ENCODE assay signal across 19 cellular contexts in genomic region chr10:96440257-96441125, GRCh38.
A peak's percentile ranks its signal among the peaks of the same experiment; 100 is the strongest.
DNase-seq lines count a peak whose midpoint lies in the region; ATAC-seq, FAIRE-seq and TF ChIP-seq lines count a peak whose summit lies in the region.
"Had no signal": no experiment of that assay in that cellular context is flagged by ENCODE, and none has a peak within 500 bp of the region (broad histone marks: within the 10 kb centered on the region; RNA-seq: fewer than 3 reads in every experiment).

No MANE protein-coding gene starts in this region.

- no peaks in the 10 kb centered on the region for H3K36me3 ChIP-seq in neural progenitor cell
- H3K36me3 ChIP-seq in pancreas, result no peaks in the 10 kb centered on the region

- peak; percentile 52 for DNase-seq in D341Med (ENCODE audit: low spot score)
- peak; percentile 53 for DNase-seq in NCI-H524 treated with DMSO at 0.1 percent for 48 hours (lab: John Stamatoyannopoulos, UW)
- DNase-seq in fibroblast of gingiva (ENCODE audit: low read depth), result peak; percentile 42
- DNase-seq in neural progenitor cell (ENCODE audit: low spot score), result no peak
- no peak for DNase-seq in pancreas
- no peak for DNase-seq in omental fat pad (ENCODE audit: low spot score)
- DNase-seq: CD8-positive, alpha-beta T cell; DMS 273 treated with DMSO at 0.1 percent for 48 hours; NCI-H1092 treated with DMSO at 0.1 percent for 48 hours; NCI-H1694; NCI-H2107; NCI-H446; NCI-H774; SHP77 had no signal

- ATAC-seq in HG02571 (IDR thresholded peaks at IDR 0.05; ENCODE audit: unreplicated experiment) (no peak), pancreas (no peak), omental fat pad (ENCODE audit: low FRiP score) (no peak)
- ATAC-seq: CD8-positive, alpha-beta T cell; HepG2; Panc1 had no signal

- no peaks in the 10 kb centered on the region for H3K79me2 ChIP-seq in neural progenitor cell (ENCODE audit: low read depth)

- H3K4me3 Mint-ChIP-seq in neural progenitor cell, result peak overlapping the region; percentile 59
- H3K4me3 Mint-ChIP-seq: B cell; CD8-positive, alpha-beta T cell had no signal

- peaks cover 18% of the 10 kb centered on the region for H3K9me3 Mint-ChIP-seq in neural progenitor cell

- H3K27ac ChIP-seq in neural progenitor cell (no peak overlapping the region), pancreas (no peak overlapping the region)
- H3K27ac ChIP-seq: KMS-11 had no signal

- no peaks in the 10 kb centered on the region for H4K20me1 ChIP-seq in neural progenitor cell (ENCODE audit: low read depth)

- H2AFZ ChIP-seq in neural progenitor cell (replicated peaks), result no peak overlapping the region

- H3K9me3 ChIP-seq in neural progenitor cell (ENCODE audit: low read depth) (no peaks in the 10 kb centered on the region), pancreas (no peaks in the 10 kb centered on the region)

- H3K4me3 ChIP-seq in neural progenitor cell, result no peak overlapping the region
- no peak overlapping the region for H3K4me3 ChIP-seq in pancreas

- H3K4me2 ChIP-seq in neural progenitor cell, result no peak overlapping the region
- H3K4me2 ChIP-seq: KMS-11 had no signal

- peaks cover 43% of the 10 kb centered on the region for H3K4me1 Mint-ChIP-seq in neural progenitor cell
- H3K4me1 Mint-ChIP-seq: B cell had no signal

- H3K27me3 Mint-ChIP-seq in neural progenitor cell (ENCODE audit: insufficient read depth, low read depth), result peaks cover 25% of the 10 kb centered on the region

- FAIRE-seq in pancreas (lab: Jason Lieb, UNC), result no peak
- FAIRE-seq: HepG2 had no signal

- H3F3A ChIP-seq in neural progenitor cell (ENCODE audit: low read depth), result peaks cover 22% of the 10 kb centered on the region

- no peaks in the 10 kb centered on the region for H3K27me3 ChIP-seq in neural progenitor cell
- H3K27me3 ChIP-seq in pancreas, result no peaks in the 10 kb centered on the region

- peak overlapping the region; percentile 53 for H3K27ac Mint-ChIP-seq in neural progenitor cell
- H3K27ac Mint-ChIP-seq: B cell; CD8-positive, alpha-beta T cell had no signal

- intact Hi-C loops in pancreas (cut with DNase I), result no loop called here

- no peak overlapping the region for H3K9ac ChIP-seq in neural progenitor cell
- H3K9ac ChIP-seq: KMS-11 had no signal

- 78 to 81% methylated on average over 8 of the region's 8 CpGs for WGBS in pancreas, 2 donors

- TF ChIP-seq CTCF in neural progenitor cell (IDR thresholded peaks at IDR 0.05) (no peak), pancreas (IDR thresholded peaks at IDR 0.05) (no peak), omental fat pad (IDR thresholded peaks at IDR 0.05) (no peak)

- H3K4me1 ChIP-seq in neural progenitor cell (peaks cover 21% of the 10 kb centered on the region), pancreas (no peaks in the 10 kb centered on the region)

- H3K36me3 Mint-ChIP-seq in neural progenitor cell, result peaks cover 13% of the 10 kb centered on the region
- H3K36me3 Mint-ChIP-seq: CD8-positive, alpha-beta T cell had no signal

Comparison
In these comparisons a context has a peak if more than half of its experiments do, and no peak if none do; other contexts are left out.
1. DNase-seq: peak in D341Med (single experiment), NCI-H524 treated with DMSO at 0.1 percent for 48 hours (single experiment) and fibroblast of gingiva (single experiment); none in neural progenitor cell (single experiment), pancreas (0 of 6) and omental fat pad (single experiment).